8 cellular contexts compared by ENCODE assay signal in the genomic region with DNA sequence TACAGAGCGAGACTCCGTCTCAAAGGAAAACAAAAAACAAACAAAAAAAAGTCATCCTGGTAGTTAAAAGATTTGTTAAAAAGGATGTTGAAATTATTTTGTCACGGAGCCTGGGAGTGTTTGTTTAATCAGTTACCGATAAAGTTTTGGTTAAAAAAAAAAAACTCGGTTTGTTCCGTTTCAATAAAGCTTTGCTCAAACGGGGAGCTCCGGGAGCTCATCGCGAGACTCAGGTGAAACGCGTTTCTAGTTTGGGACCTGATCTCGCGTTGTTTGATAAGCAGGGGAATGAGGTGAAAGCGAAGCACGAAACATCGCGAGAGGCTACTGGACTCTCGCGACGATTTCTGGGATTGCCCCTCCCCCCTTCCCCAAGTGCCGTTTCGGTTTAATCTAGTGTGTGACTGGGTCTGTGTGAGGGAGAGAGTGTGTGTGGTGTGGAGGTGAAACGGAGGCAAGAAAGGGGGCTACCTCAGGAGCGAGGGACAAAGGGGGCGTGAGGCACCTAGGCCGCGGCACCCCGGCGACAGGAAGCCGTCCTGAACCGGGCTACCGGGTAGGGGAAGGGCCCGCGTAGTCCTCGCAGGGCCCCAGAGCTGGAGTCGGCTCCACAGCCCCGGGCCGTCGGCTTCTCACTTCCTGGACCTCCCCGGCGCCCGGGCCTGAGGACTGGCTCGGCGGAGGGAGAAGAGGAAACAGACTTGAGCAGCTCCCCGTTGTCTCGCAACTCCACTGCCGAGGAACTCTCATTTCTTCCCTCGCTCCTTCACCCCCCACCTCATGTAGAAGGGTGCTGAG. TPM values are rescaled to one million over a fixed set of nuclear protein-coding genes. Genes with fewer than 3 reads are reported as not detected.
DNase-seq lines count a peak whose midpoint lies in the region; ATAC-seq, FAIRE-seq and TF ChIP-seq lines count a peak whose summit lies in the region.

A gene (plus strand): TSS at position 374 of the 798 bp plus-strand sequence. CDS start 586 bp downstream, outside the sequence.

- BruUV-seq in Caco-2 (replicated peaks; lab: Mats Ljungman, UMichigan), result TSS peak; percentile 87

- H3K4me3 Mint-ChIP-seq in Caco-2 (ENCODE audit: unreplicated experiment), result peak within 1 kb of the TSS; percentile 84

- peak; percentile 97 to 99 for DNase-seq in Caco-2
- peak; percentile 91 for DNase-seq in activated CD8-positive, alpha-beta memory T cell treated with anti-CD3 and anti-CD28 coated beads, Interleukin-2, amount 50 U/mL, for 4 hours
- DNase-seq in stimulated activated CD8-positive, alpha-beta memory T cell treated with anti-CD3 and anti-CD28 coated beads, Interleukin-15, amount 100 ng/mL, for 4 hours (ENCODE audit: low read depth in 2 of 2), result peak; percentile 82 to 92

- H3K4me3 ChIP-seq in Caco-2 (ENCODE audit: low read depth, low read length), result peak within 1 kb of the TSS; percentile 83
- H3K4me3 ChIP-seq in HUES64 (ENCODE audit: low read length), result peak within 1 kb of the TSS; percentile 81
- peak within 1 kb of the TSS; percentile 70 for H3K4me3 ChIP-seq in OCI-LY1 (ENCODE audit: low read depth, low read length, poor library complexity, severe bottlenecking)
- H3K4me3 ChIP-seq in mesodermal cell (ENCODE audit: extremely low read depth, insufficient read depth, low read length, poor library complexity, severe bottlenecking), result peak within 1 kb of the TSS; percentile 82

- peak; percentile 96 for FAIRE-seq in endometrium (lab: Jason Lieb, UNC)

- no peaks in the 10 kb centered on the region for H3K9me2 ChIP-seq in OCI-LY1 (ENCODE audit: low read depth, low read length)

- peaks cover 43% of the 10 kb centered on the region for H3K79me2 ChIP-seq in OCI-LY1 (ENCODE audit: insufficient read depth, low read length)

- H3K36me3 ChIP-seq in Caco-2 (ENCODE audit: control insufficient read depth, insufficient read depth, low read length), result no peaks in the 10 kb centered on the region
- H3K36me3 ChIP-seq in HUES64 (ENCODE audit: insufficient read depth, low read length), result peaks cover 3% of the 10 kb centered on the region; the same call in 1 of the 2 replicates
- peaks cover 26% of the 10 kb centered on the region; the same call in 1 of the 2 replicates for H3K36me3 ChIP-seq in OCI-LY1 (ENCODE audit: insufficient read depth, low read length)
- peaks cover 4% of the 10 kb centered on the region for H3K36me3 ChIP-seq in mesodermal cell (ENCODE audit: control insufficient read depth, insufficient read depth, low read length)

- POLR2A ChIA-PET in Caco-2 (lab: Charles Lee), result interaction anchor here (0.6 to 2.9 kb wide), 16 partner anchors 8 to 756 kb away, joined by 3 to 129 read pairs (median 5); a partner anchor contains a TSS

- peaks cover 7% of the 10 kb centered on the region for H3K4me1 Mint-ChIP-seq in Caco-2 (ENCODE audit: low read depth, unreplicated experiment)

- TF ChIP-seq CTCF in Caco-2 (IDR thresholded peaks at IDR 0.05; ENCODE audit: insufficient read depth in 1 of 2, low read depth in 1 of 2, low read length in 1 of 2, severe bottlenecking in 1 of 2, unreplicated experiment in 1 of 2) (no peak), OCI-LY1 (IDR thresholded peaks at IDR 0.05; ENCODE audit: low read length) (no peak)

- H3K36me3 Mint-ChIP-seq in Caco-2 (ENCODE audit: insufficient read depth, unreplicated experiment), result peaks cover 51% of the 10 kb centered on the region

- intact Hi-C loops in Caco-2 (cut with micrococcal nuclease; ENCODE audit: unreplicated experiment), result loop anchor here (1.0 kb wide), 1 partner anchor 10 kb away; a partner anchor contains a TSS

- peak within 1 kb of the TSS; percentile 94 for H3K27ac ChIP-seq in HUES64 (ENCODE audit: low read depth, low read length)
- H3K27ac ChIP-seq in OCI-LY1 (ENCODE audit: low read depth, low read length, poor library complexity, severe bottlenecking), result peak within 1 kb of the TSS; percentile 60
- peak within 1 kb of the TSS; percentile 98 for H3K27ac ChIP-seq in mesodermal cell (ENCODE audit: low read depth, low read length, severe bottlenecking)

- 3% methylated on average over 45 of the region's 49 CpGs for WGBS in HUES64
- 1% methylated on average over 27 to 31 of the region's 49 CpGs for WGBS in mesodermal cell (ENCODE audit: insufficient coverage in 2 of 2), 2 experiments

- peak within 1 kb of the TSS; percentile 82 for H3K4me2 ChIP-seq in OCI-LY1 (ENCODE audit: low read length)

- H3K9me3 ChIP-seq in Caco-2 (no peaks in the 10 kb centered on the region), HUES64 (ENCODE audit: insufficient read depth, low read depth, low read length) (no peaks in the 10 kb centered on the region), OCI-LY1 (ENCODE audit: low read length) (no peaks in the 10 kb centered on the region), mesodermal cell (ENCODE audit: control insufficient read depth, low read length) (no peaks in the 10 kb centered on the region)

- no peaks in the 10 kb centered on the region for H3K27me3 Mint-ChIP-seq in Caco-2 (ENCODE audit: insufficient read depth, unreplicated experiment)

- H3K9ac ChIP-seq in HUES64 (ENCODE audit: low read depth, low read length) (peak within 1 kb of the TSS; percentile 99), OCI-LY1 (ENCODE audit: low read length) (peak within 1 kb of the TSS; percentile 69)

- peak within 1 kb of the TSS; percentile 95 for H3K27ac Mint-ChIP-seq in Caco-2 (ENCODE audit: unreplicated experiment)

- CTCF ChIA-PET in Caco-2 (lab: Charles Lee), result interaction anchor here (0.6 to 2.5 kb wide), 7 partner anchors 10 to 502 kb away, joined by 3 to 15 read pairs (median 5); a partner anchor contains a TSS

- no peaks in the 10 kb centered on the region; the same call in 1 of the 2 replicates for H4K20me1 ChIP-seq in OCI-LY1 (ENCODE audit: insufficient read depth, low read length)

- no peaks in the 10 kb centered on the region for H3K9me3 Mint-ChIP-seq in Caco-2 (ENCODE audit: unreplicated experiment)

- peak; percentile 80 for ATAC-seq in GM21423 (IDR thresholded peaks at IDR 0.05; ENCODE audit: unreplicated experiment)

- H2AFZ ChIP-seq in OCI-LY1 (ENCODE audit: low read length), result peak within 1 kb of the TSS; percentile 62; the same call in 1 of the 2 replicates

- H3K4me1 ChIP-seq in Caco-2, result no peaks in the 10 kb centered on the region
- H3K4me1 ChIP-seq in HUES64 (ENCODE audit: insufficient read depth, low read length), result 0 out of 2 replicates have a peak, but pooled peaks cover 11% of the 10 kb centered on the region
- H3K4me1 ChIP-seq in OCI-LY1 (ENCODE audit: insufficient read depth, low read length, severe bottlenecking), result peaks cover 30% of the 10 kb centered on the region
- peaks cover 3% of the 10 kb centered on the region for H3K4me1 ChIP-seq in mesodermal cell (ENCODE audit: control insufficient read depth, insufficient read depth, low read length, poor library complexity, severe bottlenecking)

- H3F3A ChIP-seq in OCI-LY1 (ENCODE audit: insufficient read depth, low read length), result no peaks in the 10 kb centered on the region

- H3K27me3 ChIP-seq in Caco-2 (replicated peaks; ENCODE audit: control insufficient read depth, insufficient read depth, low read length) (no peaks in the 10 kb centered on the region), HUES64 (ENCODE audit: insufficient read depth, low read length) (no peaks in the 10 kb centered on the region), OCI-LY1 (ENCODE audit: insufficient read depth, low read length) (no peaks in the 10 kb centered on the region)

RNA-seq across cellular contexts. Expression of the gene that starts here (rescaled TPM):
- total RNA-seq in Caco-2 (2022), result 85.5 and 86.6 TPM in 2 replicates
- 32.1 TPM for polyA plus RNA-seq in HUES64 (2013, experiment 1 of 2)
- 29.2 TPM for polyA plus RNA-seq in HUES64 (2013, experiment 2 of 2)
- polyA plus RNA-seq in mesodermal cell (2013, experiment 1 of 2), result 29.5 TPM
- polyA plus RNA-seq in mesodermal cell (2013, experiment 2 of 2), result 26.5 TPM

Comparison
In these comparisons a context has a peak if more than half of its experiments do, and no peak if none do; other contexts are left out.
1. Peak in every context shown above with its lines: DNase-seq, ATAC-seq, H3K4me3 ChIP-seq and H3K27ac ChIP-seq.